Comparison of ENCODE assay signal across 5 cellular contexts in the genomic region with DNA sequence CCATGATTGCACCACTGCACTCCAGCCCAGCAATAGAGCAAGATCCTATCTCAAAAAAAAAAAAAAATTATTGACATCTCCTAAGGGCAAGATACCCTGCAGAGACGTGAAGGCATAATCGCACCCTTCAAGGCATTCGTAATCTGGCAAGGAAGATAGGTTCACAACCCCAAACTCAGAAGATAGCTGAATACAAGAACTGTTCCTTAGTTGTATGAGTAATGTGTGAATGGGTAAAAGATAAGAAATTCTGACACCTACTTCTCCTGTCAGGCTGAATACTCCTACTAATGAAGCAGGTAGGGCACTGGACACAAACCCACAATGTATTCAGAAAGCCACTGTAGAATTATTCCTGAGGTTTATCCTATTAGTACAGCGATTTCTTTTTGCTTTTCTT.
"Had no signal": no experiment of that assay in that cellular context is flagged by ENCODE, and none has a peak within 500 bp of the region (broad histone marks: within the 10 kb centered on the region; RNA-seq: fewer than 3 reads in every experiment).

No MANE protein-coding gene starts in this region.

- DNase-seq: IMR-90, KBM-7, KG1 had no signal

- H3K27ac ChIP-seq: HL-60 had no signal

- H3K4me3 ChIP-seq: K562 had no signal
